In the genomic region with DNA sequence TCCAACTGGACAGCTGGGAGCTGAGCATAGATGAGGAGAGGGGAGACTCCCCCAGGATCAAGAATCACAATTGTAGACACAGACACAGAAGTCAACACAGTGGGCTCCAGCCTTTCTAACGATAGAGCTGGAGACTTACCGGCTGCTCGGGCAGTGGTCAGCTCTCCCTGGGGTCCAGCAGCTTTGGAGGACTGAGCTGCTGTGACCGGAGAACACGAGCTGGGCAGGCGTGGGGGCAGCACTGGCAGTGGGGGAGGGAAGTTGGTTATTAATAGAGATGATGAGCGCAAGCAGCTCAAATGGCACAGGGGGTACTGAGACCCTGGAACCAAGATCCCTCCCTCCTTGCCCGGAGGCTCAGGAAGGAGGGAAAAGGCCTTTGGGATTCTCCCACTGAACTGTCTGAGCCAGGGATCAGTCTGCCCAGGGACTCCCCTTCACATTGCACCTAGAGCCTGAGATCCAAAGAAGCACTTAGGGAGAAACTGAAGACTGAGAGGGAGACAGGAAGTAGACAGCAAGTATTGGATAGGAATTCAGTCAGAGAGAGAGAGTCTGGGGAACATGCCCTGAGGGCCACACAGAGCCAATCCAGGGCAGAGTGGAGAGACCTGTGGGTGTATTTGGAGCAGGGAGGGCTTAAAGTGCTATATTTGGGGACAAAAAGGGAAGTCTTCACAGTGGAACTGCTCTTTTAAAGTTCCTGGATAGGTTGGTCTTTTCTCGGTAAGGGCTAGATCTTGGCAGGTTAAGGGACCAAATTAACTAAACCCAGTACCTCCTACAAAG, we compare ENCODE assay signal across 13 cellular contexts. TPM values are rescaled to one million over a fixed set of nuclear protein-coding genes. Genes with fewer than 3 reads are reported as not detected.
A peak's percentile ranks its signal among the peaks of the same experiment; 100 is the strongest.
DNase-seq lines count a peak whose midpoint lies in the region; FAIRE-seq and TF ChIP-seq lines count a peak whose summit lies in the region.
"Had no signal": no experiment of that assay in that cellular context is flagged by ENCODE, and none has a peak within 500 bp of the region (broad histone marks: within the 10 kb centered on the region; RNA-seq: fewer than 3 reads in every experiment).

A gene with protein sequence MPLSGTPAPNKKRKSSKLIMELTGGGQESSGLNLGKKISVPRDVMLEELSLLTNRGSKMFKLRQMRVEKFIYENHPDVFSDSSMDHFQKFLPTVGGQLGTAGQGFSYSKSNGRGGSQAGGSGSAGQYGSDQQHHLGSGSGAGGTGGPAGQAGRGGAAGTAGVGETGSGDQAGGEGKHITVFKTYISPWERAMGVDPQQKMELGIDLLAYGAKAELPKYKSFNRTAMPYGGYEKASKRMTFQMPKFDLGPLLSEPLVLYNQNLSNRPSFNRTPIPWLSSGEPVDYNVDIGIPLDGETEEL (minus strand): TSS at position 203 of the 789 bp plus-strand sequence. CDS start 1,457 bp downstream, outside the sequence.

- H3K4me1 Mint-ChIP-seq in astrocyte (ENCODE audit: low read depth, unreplicated experiment) (peaks cover 28% of the 10 kb centered on the region), nephron (peaks cover 31% of the 10 kb centered on the region)
- H3K4me1 Mint-ChIP-seq in activated CD4-positive, alpha-beta memory T cell treated with anti-CD3 and anti-CD28 coated beads, Interleukin-2, amount 10 ng/mL, durations not matched to agents 7 days and 5 days = peaks cover 21% of the 10 kb centered on the region

- H3K4me3 Mint-ChIP-seq in astrocyte (ENCODE audit: unreplicated experiment) (peak within 1 kb of the TSS; percentile 5), nephron (peak within 1 kb of the TSS; percentile 36 to 59 (median 53))
- H3K4me3 Mint-ChIP-seq in activated CD4-positive, alpha-beta memory T cell treated with anti-CD3 and anti-CD28 coated beads, Interleukin-2, amount 10 ng/mL, durations not matched to agents 7 days and 5 days = no peak within 1 kb of the TSS
- H3K4me3 Mint-ChIP-seq: CD4-positive, CD25-positive, alpha-beta regulatory T cell had no signal

- peak; percentile 68 for DNase-seq in CD1c-positive myeloid dendritic cell (ENCODE audit: extremely low spot score)
- no peak for DNase-seq in Karpas-422
- no peak for DNase-seq in astrocyte (ENCODE audit: low read depth)
- no peak for DNase-seq in SW 1271 (lab: John Stamatoyannopoulos, UW)
- no peak for DNase-seq in dermis blood vessel endothelial cell
- no peak for DNase-seq in activated CD4-positive, alpha-beta memory T cell treated with anti-CD3 and anti-CD28 coated beads, Interleukin-2, amount 10 ng/mL, durations not matched to agents 7 days and 5 days
- no peak for DNase-seq in activated CD4-positive, alpha-beta T cell treated with anti-CD3 and anti-CD28 coated beads for 1 hour
- DNase-seq: activated gamma-delta T cell; CD4-positive, CD25-positive, alpha-beta regulatory T cell; NCI-H1417 treated with DMSO at 0.1 percent for 48 hours had no signal

- H3K4me2 ChIP-seq in Karpas-422 (ENCODE audit: low read depth, low read length, poor library complexity, severe bottlenecking) (no peak within 1 kb of the TSS), astrocyte (ENCODE audit: low read length) (no peak within 1 kb of the TSS)

- H3K36me3 Mint-ChIP-seq in astrocyte (ENCODE audit: low read depth, unreplicated experiment) = no peaks in the 10 kb centered on the region
- no peaks in the 10 kb centered on the region for H3K36me3 Mint-ChIP-seq in nephron (ENCODE audit: low read depth)
- H3K36me3 Mint-ChIP-seq in activated CD4-positive, alpha-beta memory T cell treated with anti-CD3 and anti-CD28 coated beads, Interleukin-2, amount 10 ng/mL, durations not matched to agents 7 days and 5 days (ENCODE audit: low read depth) = no peaks in the 10 kb centered on the region
- H3K36me3 Mint-ChIP-seq: CD4-positive, CD25-positive, alpha-beta regulatory T cell had no signal

- POLR2A ChIA-PET in activated CD4-positive, alpha-beta memory T cell treated with anti-CD3 and anti-CD28 coated beads, Interleukin-2, amount 10 ng/mL, durations not matched to agents 7 days and 5 days (lab: Charles Lee) = interaction anchor here (0.7 kb wide), 1 partner anchor 114 kb away, joined by 3 read pairs; no protein-coding TSS in a partner anchor

- H3K4me1 ChIP-seq in Karpas-422 (ENCODE audit: low read length) (peaks cover 6% of the 10 kb centered on the region), astrocyte (ENCODE audit: insufficient read depth, low read length) (no peaks in the 10 kb centered on the region)
- H3K4me1 ChIP-seq: colonic mucosa had no signal

- H3K27ac ChIP-seq in Karpas-422 (ENCODE audit: low read length) (no peak within 1 kb of the TSS), astrocyte (ENCODE audit: low read depth, low read length) (no peak within 1 kb of the TSS)
- H3K27ac ChIP-seq: colonic mucosa had no signal

- H3K27me3 ChIP-seq in Karpas-422 (ENCODE audit: low read length) (no peaks in the 10 kb centered on the region), astrocyte (ENCODE audit: insufficient read depth, low read length) (peaks cover 4% of the 10 kb centered on the region)
- H3K27me3 ChIP-seq: colonic mucosa had no signal

- H3K4me3 ChIP-seq in Karpas-422 (ENCODE audit: low read length) = no peak within 1 kb of the TSS
- no peak within 1 kb of the TSS for H3K4me3 ChIP-seq in astrocyte (ENCODE audit: insufficient read depth, low read depth, low read length)
- H3K4me3 ChIP-seq: colonic mucosa had no signal

- CTCF ChIA-PET in activated CD4-positive, alpha-beta memory T cell treated with anti-CD3 and anti-CD28 coated beads, Interleukin-2, amount 10 ng/mL, durations not matched to agents 7 days and 5 days (lab: Charles Lee) = interaction anchor here (0.6 to 6.7 kb wide), 3 partner anchors 40 to 355 kb away, joined by 3 to 122 read pairs (median 4); no protein-coding TSS in a partner anchor

- H3K27me3 Mint-ChIP-seq in astrocyte (ENCODE audit: low read depth, unreplicated experiment) (no peaks in the 10 kb centered on the region), nephron (ENCODE audit: low read depth) (peaks cover 8% of the 10 kb centered on the region)
- H3K27me3 Mint-ChIP-seq in activated CD4-positive, alpha-beta memory T cell treated with anti-CD3 and anti-CD28 coated beads, Interleukin-2, amount 10 ng/mL, durations not matched to agents 7 days and 5 days = no peaks in the 10 kb centered on the region

- FAIRE-seq in astrocyte (lab: Jason Lieb, UNC) = no peak

- H4K20me1 ChIP-seq in Karpas-422 (ENCODE audit: insufficient read depth, low read depth, low read length) (no peaks in the 10 kb centered on the region), astrocyte (ENCODE audit: insufficient read depth, low read length) (no peaks in the 10 kb centered on the region)

- peak within 1 kb of the TSS; percentile 59 for H3K27ac Mint-ChIP-seq in astrocyte (ENCODE audit: unreplicated experiment)
- peak within 1 kb of the TSS; percentile 25 to 74 (median 70) for H3K27ac Mint-ChIP-seq in nephron
- H3K27ac Mint-ChIP-seq in activated CD4-positive, alpha-beta memory T cell treated with anti-CD3 and anti-CD28 coated beads, Interleukin-2, amount 10 ng/mL, durations not matched to agents 7 days and 5 days = no peak within 1 kb of the TSS
- H3K27ac Mint-ChIP-seq: CD4-positive, CD25-positive, alpha-beta regulatory T cell had no signal

- H3K9me3 ChIP-seq in Karpas-422 (ENCODE audit: low read length) = no peaks in the 10 kb centered on the region
- no peaks in the 10 kb centered on the region for H3K9me3 ChIP-seq in astrocyte (ENCODE audit: insufficient read depth, low read depth, low read length)
- H3K9me3 ChIP-seq: colonic mucosa had no signal

- H3K79me2 ChIP-seq in Karpas-422 (ENCODE audit: low read length) (no peaks in the 10 kb centered on the region), astrocyte (ENCODE audit: insufficient read depth, low read length) (no peaks in the 10 kb centered on the region)

- TF ChIP-seq CTCF in astrocyte (IDR thresholded peaks at IDR 0.05; ENCODE audit: insufficient read depth, low read depth, low read length) (no peak), nephron (IDR thresholded peaks at IDR 0.05; ENCODE audit: unreplicated experiment in 3 of 3) (no peak)

- H3K9me3 Mint-ChIP-seq in astrocyte (ENCODE audit: unreplicated experiment) = no peaks in the 10 kb centered on the region
- H3K9me3 Mint-ChIP-seq in nephron = no peaks in the 10 kb centered on the region
- H3K9me3 Mint-ChIP-seq in activated CD4-positive, alpha-beta memory T cell treated with anti-CD3 and anti-CD28 coated beads, Interleukin-2, amount 10 ng/mL, durations not matched to agents 7 days and 5 days = no peaks in the 10 kb centered on the region
- H3K9me3 Mint-ChIP-seq: CD4-positive, CD25-positive, alpha-beta regulatory T cell had no signal

- H2AFZ ChIP-seq in Karpas-422 (ENCODE audit: low read length) (no peak within 1 kb of the TSS), astrocyte (ENCODE audit: low read depth, low read length) (no peak within 1 kb of the TSS)

- no peaks in the 10 kb centered on the region for H3K36me3 ChIP-seq in Karpas-422 (ENCODE audit: insufficient read depth, low read length)
- no peaks in the 10 kb centered on the region for H3K36me3 ChIP-seq in astrocyte (ENCODE audit: insufficient read depth, low read length)
- H3K36me3 ChIP-seq: colonic mucosa had no signal

- H3K9ac ChIP-seq in Karpas-422 (ENCODE audit: low read length) (peak within 1 kb of the TSS; percentile 33; the same call in 1 of the 2 replicates), astrocyte (ENCODE audit: low read length) (no peak within 1 kb of the TSS)

- no peaks in the 10 kb centered on the region for H3K9me2 ChIP-seq in Karpas-422 (replicated peaks; ENCODE audit: insufficient read depth, low read length)

RNA-seq across cellular contexts. Expression of the gene that starts here (rescaled TPM):
- total RNA-seq in Karpas-422 (2014; rRNA removed; shearing (Covaris generic); ENCODE audit: low replicate concordance) = not detected in 2 replicates
- 2.2 TPM in 2 replicates for total RNA-seq in astrocyte
- not detected in 2 replicates for total RNA-seq in dermis blood vessel endothelial cell
- total RNA-seq in activated CD4-positive, alpha-beta memory T cell treated with anti-CD3 and anti-CD28 coated beads, Interleukin-2, amount 10 ng/mL, durations not matched to agents 7 days and 5 days = not detected
- total RNA-seq: CD4-positive, CD25-positive, alpha-beta regulatory T cell; colonic mucosa; glomerular endothelial cell had no signal
